Comparison of ENCODE assay signal across 1 cellular context in genomic region chr7:157784114-157784835, GRCh38.
TF ChIP-seq lines count a peak whose summit lies in the region.

No MANE protein-coding gene starts in this region.

TF ChIP-seq in SK-N-SH treated with all-trans-retinoic acid at 6 μM for 48 hours, 23 proteins besides CTCF, POLR2A, EP300 and RAD21 (continued from another document):
- TF ChIP-seq TSHZ2 (CRISPR knock-in tag; IDR thresholded peaks at IDR 0.05) (no peak), ARNTL (CRISPR knock-in tag; IDR thresholded peaks at IDR 0.05; ENCODE audit: borderline replicate concordance, low read depth) (no peak), ISL1 (CRISPR knock-in tag; IDR thresholded peaks at IDR 0.05) (no peak), ZC3H10 (CRISPR knock-in tag; IDR thresholded peaks at IDR 0.05) (no peak), ZNF8 (CRISPR knock-in tag; IDR thresholded peaks at IDR 0.05) (no peak), ESRRG (CRISPR knock-in tag; IDR thresholded peaks at IDR 0.05) (no peak), OSR1 (CRISPR knock-in tag; IDR thresholded peaks at IDR 0.05) (no peak), PPARA (CRISPR knock-in tag; IDR thresholded peaks at IDR 0.05; ENCODE audit: borderline replicate concordance) (no peak), BACH2 (CRISPR knock-in tag; IDR thresholded peaks at IDR 0.05; ENCODE audit: borderline replicate concordance) (no peak)
